14 cellular contexts compared by ENCODE assay signal in genomic region chr2:30301551-30301950, GRCh38.
DNase-seq lines count a peak whose midpoint lies in the region; ATAC-seq and TF ChIP-seq lines count a peak whose summit lies in the region.
"Had no signal": no experiment of that assay in that cellular context is flagged by ENCODE, and none has a peak within 500 bp of the region (broad histone marks: within the 10 kb centered on the region; RNA-seq: fewer than 3 reads in every experiment).

No MANE protein-coding gene starts in this region.

- no peak overlapping the region for H3K4me3 Mint-ChIP-seq in WTC11
- no peak overlapping the region for H3K4me3 Mint-ChIP-seq in stimulated activated memory B cell treated with anti-CD40 and anti-IgM and Interleukin-4, amounts not matched to agents 10 μg/mL and 1 μg/mL and 100 μg/mL, for 72 hours
- H3K4me3 Mint-ChIP-seq: CD4-positive, alpha-beta memory T cell; central memory CD8-positive, alpha-beta T cell had no signal

- H3K27me3 ChIP-seq in HAP-1 (ENCODE audit: low read depth) = no peaks in the 10 kb centered on the region

- no peaks in the 10 kb centered on the region for H3K36me3 Mint-ChIP-seq in WTC11
- no peaks in the 10 kb centered on the region for H3K36me3 Mint-ChIP-seq in stimulated activated memory B cell treated with anti-CD40 and anti-IgM and Interleukin-4, amounts not matched to agents 10 μg/mL and 1 μg/mL and 100 μg/mL, for 72 hours
- H3K36me3 Mint-ChIP-seq: CD4-positive, alpha-beta memory T cell had no signal

- no peaks in the 10 kb centered on the region for H3K36me3 ChIP-seq in HAP-1 (replicated peaks)

- H3K27ac Mint-ChIP-seq in WTC11 = peak overlapping the region; percentile 49; the same call in 1 of the 2 replicates
- peak overlapping the region; percentile 27 for H3K27ac Mint-ChIP-seq in stimulated activated memory B cell treated with anti-CD40 and anti-IgM and Interleukin-4, amounts not matched to agents 10 μg/mL and 1 μg/mL and 100 μg/mL, for 72 hours

- POLR2A ChIA-PET in WTC11 (lab: Charles Lee) = interaction anchor here (2.0 kb wide), 1 partner anchor 11 kb away, joined by 4 read pairs; no protein-coding TSS in a partner anchor

- DNase-seq in HAP-1 (ENCODE audit: low spot score in 2 of 2) (peak; percentile 82 to 91), WTC11 (ENCODE audit: low spot score) (peak; percentile 26), iris pigment epithelial cell (ENCODE audit: low read depth) (peak; percentile 20), NCI-H2227 (lab: John Stamatoyannopoulos, UW; ENCODE audit: unreplicated experiment) (no peak), cerebellar cortex (ENCODE audit: low spot score) (no peak), globus pallidus (ENCODE audit: low spot score) (no peak)
- DNase-seq: activated CD8-positive, alpha-beta memory T cell treated with anti-CD3 and anti-CD28 coated beads, Interleukin-2, amount 50 U/mL, for 48 hours; CD4-positive, alpha-beta memory T cell; NCI-H1105 treated with DMSO at 0.1 percent for 48 hours; NCI-H226 had no signal

- H3K9me3 Mint-ChIP-seq in WTC11 = peaks cover 7% of the 10 kb centered on the region; the same call in 1 of the 2 replicates
- H3K9me3 Mint-ChIP-seq in stimulated activated memory B cell treated with anti-CD40 and anti-IgM and Interleukin-4, amounts not matched to agents 10 μg/mL and 1 μg/mL and 100 μg/mL, for 72 hours = peaks cover 9% of the 10 kb centered on the region

- CTCF ChIA-PET in WTC11 (lab: Charles Lee) = interaction anchor here (0.8 to 1.9 kb wide), 7 partner anchors 9 to 410 kb away, joined by 3 to 6 read pairs (median 4); no protein-coding TSS in a partner anchor

- in situ Hi-C loops in HAP-1 (cut with MboI; ENCODE audit: low sequenced_read_pairs) = no loop called here

- no peaks in the 10 kb centered on the region for H3K9me3 ChIP-seq in HAP-1

- H3K27me3 Mint-ChIP-seq in WTC11 (ENCODE audit: low read depth) = peaks cover 18% of the 10 kb centered on the region
- no peaks in the 10 kb centered on the region for H3K27me3 Mint-ChIP-seq in stimulated activated memory B cell treated with anti-CD40 and anti-IgM and Interleukin-4, amounts not matched to agents 10 μg/mL and 1 μg/mL and 100 μg/mL, for 72 hours
- H3K27me3 Mint-ChIP-seq: CD4-positive, alpha-beta memory T cell; central memory CD8-positive, alpha-beta T cell had no signal

- H3K4me1 Mint-ChIP-seq in WTC11 = peaks cover 39% of the 10 kb centered on the region
- peaks cover 45% of the 10 kb centered on the region for H3K4me1 Mint-ChIP-seq in stimulated activated memory B cell treated with anti-CD40 and anti-IgM and Interleukin-4, amounts not matched to agents 10 μg/mL and 1 μg/mL and 100 μg/mL, for 72 hours
- H3K4me1 Mint-ChIP-seq: central memory CD8-positive, alpha-beta T cell had no signal

- no peak for TF ChIP-seq CTCF in WTC11 (IDR thresholded peaks at IDR 0.05)

- no peak overlapping the region for H3K4me3 ChIP-seq in HAP-1
- H3K4me3 ChIP-seq: K562 had no signal

- peak; percentile 81 for ATAC-seq in WTC11
- ATAC-seq in stimulated activated memory B cell treated with anti-CD40 and anti-IgM and Interleukin-4, amounts not matched to agents 10 μg/mL and 1 μg/mL and 100 μg/mL, for 72 hours = no peak
- ATAC-seq: activated naive CD4-positive, alpha-beta T cell treated with anti-CD3 and anti-CD28 coated beads, Interleukin-2, amount 50 U/mL, for 72 hours; K562 had no signal

- H3K4me1 ChIP-seq in HAP-1 = peaks cover 31% of the 10 kb centered on the region

TF ChIP-seq in WTC11, 78 proteins besides CTCF, POLR2A, EP300 and RAD21:
- TF ChIP-seq FOXP4 (CRISPR knock-in tag; IDR thresholded peaks at IDR 0.05) (peak; percentile 86; the same call in 1 of the 2 replicates), ZBTB21 (CRISPR knock-in tag; IDR thresholded peaks at IDR 0.05; ENCODE audit: borderline replicate concordance) (no peak), MXD4 (CRISPR knock-in tag; IDR thresholded peaks at IDR 0.05; ENCODE audit: borderline replicate concordance) (no peak), PRRX2 (CRISPR knock-in tag; IDR thresholded peaks at IDR 0.05) (no peak), SOX15 (CRISPR knock-in tag; IDR thresholded peaks at IDR 0.05) (no peak), ZNF423 (CRISPR knock-in tag; IDR thresholded peaks at IDR 0.05) (peak; percentile 50; the same call in 1 of the 2 replicates), JAZF1 (CRISPR knock-in tag; IDR thresholded peaks at IDR 0.05) (no peak), CBFB (CRISPR knock-in tag; IDR thresholded peaks at IDR 0.05; ENCODE audit: low read depth) (no peak), ZNF532 (CRISPR knock-in tag; IDR thresholded peaks at IDR 0.05; ENCODE audit: borderline replicate concordance) (no peak), GTF2I (CRISPR knock-in tag; conservative IDR thresholded peaks at IDR 0.05) (no peak), SMAD3 (CRISPR knock-in tag; IDR thresholded peaks at IDR 0.05; ENCODE audit: borderline replicate concordance) (no peak), FOXK1 (CRISPR knock-in tag; IDR thresholded peaks at IDR 0.05) (peak; percentile 55; the same call in 1 of the 2 replicates), SMAD4 (CRISPR knock-in tag; IDR thresholded peaks at IDR 0.05) (no peak), STAT6 (CRISPR knock-in tag; conservative IDR thresholded peaks at IDR 0.05; ENCODE audit: low read depth) (no peak)
TF ChIP-seq in WTC11: peak in this region for 3.

Comparison
In these comparisons a context has a peak if more than half of its experiments do, and no peak if none do; other contexts are left out.
1. DNase-seq: peak in HAP-1 (2 of 2), WTC11 (single experiment) and iris pigment epithelial cell (single experiment); none in NCI-H2227 (single experiment), cerebellar cortex (single experiment) and globus pallidus (single experiment).